8 cellular contexts compared by ENCODE assay signal in genomic region chr5:39058178-39058577, GRCh38. TPM values are rescaled to one million over a fixed set of nuclear protein-coding genes. Genes with fewer than 3 reads are reported as not detected.
DNase-seq lines count a peak whose midpoint lies in the region; ATAC-seq and TF ChIP-seq lines count a peak whose summit lies in the region.

No MANE protein-coding gene starts in this region.

- H3K4me3 Mint-ChIP-seq in HFFc6 = peak overlapping the region; percentile 45

- no peak for TF ChIP-seq POLR2A in prostate gland (IDR thresholded peaks at IDR 0.05)

- no peak overlapping the region for H3K27ac Mint-ChIP-seq in HFFc6

- TF ChIP-seq CTCF in HFFc6 (IDR thresholded peaks at IDR 0.05) (no peak), VCaP (conservative IDR thresholded peaks at IDR 0.05) (no peak), neutrophil (IDR thresholded peaks at IDR 0.05) (no peak), prostate gland (IDR thresholded peaks at IDR 0.05) (no peak)

- DNase-seq in HFFc6 (no peak), prostate gland (ENCODE audit: low spot score) (no peak), NCI-H128 (lab: John Stamatoyannopoulos, UW; ENCODE audit: unreplicated experiment) (no peak), DMS79 (lab: John Stamatoyannopoulos, UW) (no peak), RKO (ENCODE audit: low spot score) (no peak)

- no peaks in the 10 kb centered on the region for H3K27me3 ChIP-seq in neutrophil
- H3K27me3 ChIP-seq in prostate gland (replicated peaks; ENCODE audit: insufficient read depth) = no peaks in the 10 kb centered on the region

- H3K4me1 ChIP-seq in neutrophil (ENCODE audit: control insufficient read depth in 1 of 2, insufficient read depth in 1 of 2, low read depth in 1 of 2, low read length in 1 of 2) (peaks cover 9 to 22% of the 10 kb centered on the region in 2 experiments), prostate gland (replicated peaks) (no peaks in the 10 kb centered on the region)

- intact Hi-C loops in prostate gland (cut with DNase I) = no loop called here

- no peaks in the 10 kb centered on the region for H3K9me3 Mint-ChIP-seq in HFFc6

- H3K9me3 ChIP-seq in neutrophil (no peaks in the 10 kb centered on the region), prostate gland (no peaks in the 10 kb centered on the region)

- peak; percentile 93 for ATAC-seq in GM18867 (IDR thresholded peaks at IDR 0.05; ENCODE audit: unreplicated experiment)

- peaks cover 13% of the 10 kb centered on the region; the same call in 1 of the 2 replicates for H3K36me3 Mint-ChIP-seq in HFFc6 (ENCODE audit: low read depth)

- H3K36me3 ChIP-seq in neutrophil = peaks cover 6% of the 10 kb centered on the region
- no peaks in the 10 kb centered on the region for H3K36me3 ChIP-seq in prostate gland

- H3K27ac ChIP-seq in VCaP (peak overlapping the region; percentile 28), neutrophil (peak overlapping the region; percentile 64), prostate gland (no peak overlapping the region)

- H3K4me3 ChIP-seq in neutrophil (ENCODE audit: low read depth in 1 of 2, low read length in 1 of 2) = peak overlapping the region in 1 of 2 experiments; percentile 4
- H3K4me3 ChIP-seq in prostate gland = no peak overlapping the region

- H3K4me1 Mint-ChIP-seq in HFFc6 (ENCODE audit: low read depth) = peaks cover 46% of the 10 kb centered on the region

- WGBS in prostate gland = 59% methylated on average over 2 of the region's 2 CpGs

- H3K27me3 Mint-ChIP-seq in HFFc6 (ENCODE audit: insufficient read depth) = no peaks in the 10 kb centered on the region

RNA-seq across cellular contexts. Expression of gene RICTOR, which starts 16.0 kb away (rescaled TPM):
- total RNA-seq in HFFc6 (2021; fragmentation: NEBNext Ultra II Directional; extraction: Animal tissue kit (Norgen Biotek cat#: 25700)) = 10 to 100 TPM; 16.1 to 24.0 (median 20.1) TPM
- total RNA-seq in prostate gland = 10 to 100 TPM; 21.5 to 36.8 TPM

Comparison
In these comparisons a context has a peak if more than half of its experiments do, and no peak if none do; other contexts are left out.
1. H3K27ac ChIP-seq: peak in VCaP (single experiment) and neutrophil (single experiment); none in prostate gland (0 of 2).